In the genomic region with DNA sequence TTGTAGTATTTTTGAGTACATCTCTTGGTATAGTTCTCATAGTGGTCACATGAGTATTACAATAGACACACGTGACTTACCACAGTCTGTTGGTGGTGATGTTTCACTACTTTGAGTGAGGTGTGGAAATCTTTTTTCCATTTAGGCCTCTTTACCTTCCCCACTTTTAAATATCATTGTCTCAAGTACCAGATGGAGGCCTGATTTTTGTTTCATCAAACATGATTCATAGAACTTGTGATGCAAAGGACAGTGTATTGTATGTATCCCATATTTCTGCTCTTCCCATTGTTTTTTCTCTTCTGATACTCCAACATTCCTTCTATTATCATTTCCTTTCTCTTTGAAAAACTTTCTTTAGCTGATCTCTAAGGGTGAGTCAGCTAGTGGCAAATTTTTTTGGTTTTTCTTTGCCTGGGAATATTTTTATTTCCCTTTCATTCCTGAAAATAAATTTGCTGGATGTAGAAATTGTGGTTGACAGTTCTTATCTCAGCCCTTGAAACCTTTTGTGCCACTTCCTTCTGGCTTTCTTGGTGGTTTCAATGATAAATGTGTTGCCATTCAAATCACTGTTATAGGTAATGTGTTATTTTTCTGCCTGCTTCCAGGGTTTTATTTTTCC, we compare ENCODE assay signal across 12 cellular contexts. TPM values are rescaled to one million over a fixed set of nuclear protein-coding genes. Genes with fewer than 3 reads are reported as not detected.
DNase-seq lines count a peak whose midpoint lies in the region; ATAC-seq and TF ChIP-seq lines count a peak whose summit lies in the region.
"Had no signal": no experiment of that assay in that cellular context is flagged by ENCODE, and none has a peak within 500 bp of the region (broad histone marks: within the 10 kb centered on the region; RNA-seq: fewer than 3 reads in every experiment).

No MANE protein-coding gene starts in this region.

- TF ChIP-seq EP300 in SK-N-SH (IDR thresholded peaks at IDR 0.05; ENCODE audit: borderline replicate concordance in 1 of 2, low read depth in 1 of 2, low read length in 1 of 2), result peak in 1 of 2 experiments; percentile 85; a peak in 2 of 4 replicates

- WGBS in SK-N-SH (ENCODE audit: low lambda C conversion rate), result 30% methylated on average over 1 of the region's 1 CpG

- no peak for TF ChIP-seq CTCF in SK-N-SH (IDR thresholded peaks at IDR 0.05)
- no peak for TF ChIP-seq CTCF in dorsolateral prefrontal cortex (IDR thresholded peaks at IDR 0.05 in 54 of 56, conservative IDR thresholded peaks at IDR 0.05 in 2 of 56; ENCODE audit: low read depth in 1 of 56, partially characterized antibody in 56 of 56)

- H3K9ac ChIP-seq in SK-N-SH, result peak overlapping the region; percentile 56; the same call in 1 of the 2 replicates

- no peaks in the 10 kb centered on the region for H3K36me3 ChIP-seq in SK-N-SH (replicated peaks in 1 of 2; ENCODE audit: control insufficient read depth in 1 of 2, insufficient read depth in 2 of 2, low read length in 1 of 2)

- H3K27ac ChIP-seq in SK-N-SH (ENCODE audit: low read depth in 2 of 2, low read length in 1 of 2), result peak overlapping the region in 1 of 2 experiments; percentile 98; a peak in 2 of 4 replicates
- peak overlapping the region in 15 of 59 donors; percentile 3 to 65 (median 29) for H3K27ac ChIP-seq in dorsolateral prefrontal cortex

- H3K4me2 ChIP-seq in SK-N-SH, result peak overlapping the region; percentile 17; the same call in 1 of the 2 replicates

- no peaks in the 10 kb centered on the region for H3K9me3 ChIP-seq in SK-N-SH

- CTCF ChIA-PET in SK-N-SH (lab: Yijun Ruan, JAX), result no interaction called here

- H3K4me3 ChIP-seq in SK-N-SH (ENCODE audit: low read depth in 2 of 2, low read length in 1 of 2), result no peak overlapping the region
- no peak overlapping the region for H3K4me3 ChIP-seq in dorsolateral prefrontal cortex

- no peak for TF ChIP-seq RAD21 in SK-N-SH (IDR thresholded peaks at IDR 0.05; ENCODE audit: low read length)

- H4K20me1 ChIP-seq in SK-N-SH (ENCODE audit: insufficient read depth), result no peaks in the 10 kb centered on the region

- H2AFZ ChIP-seq in SK-N-SH (ENCODE audit: low read depth), result peak overlapping the region; percentile 60

- no peaks in the 10 kb centered on the region for H3K27me3 ChIP-seq in SK-N-SH (ENCODE audit: insufficient read depth)
- H3K27me3 ChIP-seq in dorsolateral prefrontal cortex, result no peaks in the 10 kb centered on the region

- DNase-seq in A172 (ENCODE audit: low spot score), result peak; percentile 91
- peak; percentile 76 for DNase-seq in GM04503 (ENCODE audit: low read depth)
- DNase-seq in SK-N-SH, result no peak
- DNase-seq in glomerular visceral epithelial cell (ENCODE audit: extremely low spot score), result peak; percentile 67
- no peak for DNase-seq in NCI-H1694 (lab: John Stamatoyannopoulos, UW)
- DNase-seq in dorsolateral prefrontal cortex, result no peak
- DNase-seq: CD4-positive, alpha-beta T cell; effector CD8-positive, alpha-beta T cell; NCI-H2107 had no signal

- ATAC-seq in HG03378 (IDR thresholded peaks at IDR 0.05; ENCODE audit: unreplicated experiment), result no peak
- ATAC-seq in HG02884 (IDR thresholded peaks at IDR 0.05; ENCODE audit: unreplicated experiment), result no peak
- ATAC-seq: stimulated activated memory B cell treated with anti-CD40 and anti-IgM and Interleukin-4, amounts not matched to agents 10 μg/mL and 1 μg/mL and 100 μg/mL, for 72 hours had no signal

- POLR2A ChIA-PET in SK-N-SH (lab: Yijun Ruan, JAX), result no interaction called here

- peaks cover 7 to 10% of the 10 kb centered on the region in 2 experiments; a peak in 1 of 4 replicates for H3K4me1 ChIP-seq in SK-N-SH (ENCODE audit: control insufficient read depth in 1 of 2, insufficient read depth in 2 of 2, low read depth in 1 of 2, low read length in 1 of 2)

- peaks cover 33% of the 10 kb centered on the region for H3F3A ChIP-seq in SK-N-SH (replicated peaks; ENCODE audit: insufficient read depth)

- H3K79me2 ChIP-seq in SK-N-SH (ENCODE audit: insufficient read depth), result no peaks in the 10 kb centered on the region

- intact Hi-C loops in dorsolateral prefrontal cortex (cut with DNase I), result no loop called here

- H3K9me2 ChIP-seq in SK-N-SH, result no peaks in the 10 kb centered on the region

TF ChIP-seq in SK-N-SH, 30 proteins besides CTCF, POLR2A, EP300 and RAD21 (continues in another document):
- TF ChIP-seq NFIC (IDR thresholded peaks at IDR 0.05; ENCODE audit: borderline replicate concordance), result peak; percentile 51
- TF ChIP-seq MXI1 (IDR thresholded peaks at IDR 0.05; ENCODE audit: low read depth, low read length), result no peak
- TF ChIP-seq FOXJ3 (CRISPR knock-in tag; IDR thresholded peaks at IDR 0.05), result no peak
- TF ChIP-seq CHD2 (IDR thresholded peaks at IDR 0.05; ENCODE audit: low read length, partially characterized antibody), result no peak
- TF ChIP-seq ELF1 (IDR thresholded peaks at IDR 0.05), result no peak
- peak; percentile 75 for TF ChIP-seq TCF12 (IDR thresholded peaks at IDR 0.05)
- TF ChIP-seq, protein P1, sequence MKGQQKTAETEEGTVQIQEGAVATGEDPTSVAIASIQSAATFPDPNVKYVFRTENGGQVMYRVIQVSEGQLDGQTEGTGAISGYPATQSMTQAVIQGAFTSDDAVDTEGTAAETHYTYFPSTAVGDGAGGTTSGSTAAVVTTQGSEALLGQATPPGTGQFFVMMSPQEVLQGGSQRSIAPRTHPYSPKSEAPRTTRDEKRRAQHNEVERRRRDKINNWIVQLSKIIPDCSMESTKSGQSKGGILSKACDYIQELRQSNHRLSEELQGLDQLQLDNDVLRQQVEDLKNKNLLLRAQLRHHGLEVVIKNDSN (IDR thresholded peaks at IDR 0.05; ENCODE audit: borderline replicate concordance, low read depth), result peak; percentile 75; the same call in 1 of the 2 replicates
- TF ChIP-seq, protein P2, sequence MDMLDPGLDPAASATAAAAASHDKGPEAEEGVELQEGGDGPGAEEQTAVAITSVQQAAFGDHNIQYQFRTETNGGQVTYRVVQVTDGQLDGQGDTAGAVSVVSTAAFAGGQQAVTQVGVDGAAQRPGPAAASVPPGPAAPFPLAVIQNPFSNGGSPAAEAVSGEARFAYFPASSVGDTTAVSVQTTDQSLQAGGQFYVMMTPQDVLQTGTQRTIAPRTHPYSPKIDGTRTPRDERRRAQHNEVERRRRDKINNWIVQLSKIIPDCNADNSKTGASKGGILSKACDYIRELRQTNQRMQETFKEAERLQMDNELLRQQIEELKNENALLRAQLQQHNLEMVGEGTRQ (IDR thresholded peaks at IDR 0.05; ENCODE audit: borderline replicate concordance, low read depth, low read length), result no peak
- peak; percentile 40; the same call in 1 of the 2 replicates for TF ChIP-seq FOSL2 (IDR thresholded peaks at IDR 0.05; ENCODE audit: borderline replicate concordance, low read depth)
- TF ChIP-seq, protein P3, sequence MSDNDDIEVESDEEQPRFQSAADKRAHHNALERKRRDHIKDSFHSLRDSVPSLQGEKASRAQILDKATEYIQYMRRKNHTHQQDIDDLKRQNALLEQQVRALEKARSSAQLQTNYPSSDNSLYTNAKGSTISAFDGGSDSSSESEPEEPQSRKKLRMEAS (IDR thresholded peaks at IDR 0.05; ENCODE audit: low read depth), result no peak
- peak; percentile 74 for TF ChIP-seq TEAD4 (IDR thresholded peaks at IDR 0.05; ENCODE audit: borderline replicate concordance, insufficient read depth)
- TF ChIP-seq NRF1 (IDR thresholded peaks at IDR 0.05; ENCODE audit: low read depth, low read length), result no peak
- TF ChIP-seq FOXM1 (IDR thresholded peaks at IDR 0.05; ENCODE audit: low read depth), result peak; percentile 45; the same call in 1 of the 2 replicates
- TF ChIP-seq YY1 (IDR thresholded peaks at IDR 0.05; ENCODE audit: low read depth), result no peak
- no peak for TF ChIP-seq MEF2A (IDR thresholded peaks at IDR 0.05; ENCODE audit: borderline replicate concordance, low read depth)
- TF ChIP-seq, protein P4, sequence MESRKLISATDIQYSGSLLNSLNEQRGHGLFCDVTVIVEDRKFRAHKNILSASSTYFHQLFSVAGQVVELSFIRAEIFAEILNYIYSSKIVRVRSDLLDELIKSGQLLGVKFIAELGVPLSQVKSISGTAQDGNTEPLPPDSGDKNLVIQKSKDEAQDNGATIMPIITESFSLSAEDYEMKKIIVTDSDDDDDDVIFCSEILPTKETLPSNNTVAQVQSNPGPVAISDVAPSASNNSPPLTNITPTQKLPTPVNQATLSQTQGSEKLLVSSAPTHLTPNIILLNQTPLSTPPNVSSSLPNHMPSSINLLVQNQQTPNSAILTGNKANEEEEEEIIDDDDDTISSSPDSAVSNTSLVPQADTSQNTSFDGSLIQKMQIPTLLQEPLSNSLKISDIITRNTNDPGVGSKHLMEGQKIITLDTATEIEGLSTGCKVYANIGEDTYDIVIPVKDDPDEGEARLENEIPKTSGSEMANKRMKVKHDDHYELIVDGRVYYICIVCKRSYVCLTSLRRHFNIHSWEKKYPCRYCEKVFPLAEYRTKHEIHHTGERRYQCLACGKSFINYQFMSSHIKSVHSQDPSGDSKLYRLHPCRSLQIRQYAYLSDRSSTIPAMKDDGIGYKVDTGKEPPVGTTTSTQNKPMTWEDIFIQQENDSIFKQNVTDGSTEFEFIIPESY (IDR thresholded peaks at IDR 0.05; ENCODE audit: borderline replicate concordance, low read depth), result no peak
- TF ChIP-seq RXRA (IDR thresholded peaks at IDR 0.05; ENCODE audit: borderline replicate concordance, low read depth), result peak; percentile 58; the same call in 1 of the 2 replicates
- no peak for TF ChIP-seq GATA2 (CRISPR knock-in tag; IDR thresholded peaks at IDR 0.05)
- no peak for TF ChIP-seq TAF1 (IDR thresholded peaks at IDR 0.05; ENCODE audit: borderline replicate concordance, low read depth, low read length)
- TF ChIP-seq POLR2AphosphoS5 (IDR thresholded peaks at IDR 0.05; ENCODE audit: low read depth, low read length), result peak; percentile 44; the same call in 1 of the 2 replicates
- TF ChIP-seq EZH2phosphoT487 (IDR thresholded peaks at IDR 0.05; ENCODE audit: borderline replicate concordance, low read depth), result no peak

RNA-seq across cellular contexts. Expression of a gene that starts 32.8 kb away (rescaled TPM):
- total RNA-seq in A172 (2014; rRNA removed; shearing (Covaris generic)), result not detected in 2 replicates
- 0.07 and 0.11 TPM in 2 replicates for polyA plus RNA-seq in SK-N-SH (2012; rRNA removed)
- 0.06 and 0.10 TPM in 2 replicates for polyA plus RNA-seq in SK-N-SH (2012; cell fraction: cytosol; rRNA removed)
- 0.32 and 1.1 TPM in 2 replicates for polyA plus RNA-seq in SK-N-SH (2012; cell fraction: nucleus; rRNA removed)
- 1 to 10 TPM in 114 of 120 experiments, under 1 TPM in 6; 0.60 to 8.9 (median 2.6) TPM for total RNA-seq in dorsolateral prefrontal cortex

RNA-seq across cellular contexts. Expression of a gene that starts 54.9 kb away (rescaled TPM):
- 0.62 and 0.69 TPM in 2 replicates for total RNA-seq in A172 (2014; rRNA removed; shearing (Covaris generic))
- 1.1 and 1.4 TPM in 2 replicates for polyA plus RNA-seq in SK-N-SH (2012; rRNA removed)
- polyA plus RNA-seq in SK-N-SH (2012; cell fraction: cytosol; rRNA removed), result 0.75 and 0.93 TPM in 2 replicates
- polyA plus RNA-seq in SK-N-SH (2012; cell fraction: nucleus; rRNA removed), result 0.44 and 0.83 TPM in 2 replicates
- total RNA-seq in dorsolateral prefrontal cortex, result 100 to 1,000 TPM in 89 of 120 experiments, 10 to 100 TPM in 31; 31.8 to 189 (median 122) TPM

Comparison
In these comparisons a context has a peak if more than half of its experiments do, and no peak if none do; other contexts are left out.
1. DNase-seq: peak in A172 (single experiment), GM04503 (single experiment) and glomerular visceral epithelial cell (single experiment); none in SK-N-SH (single experiment), NCI-H1694 (single experiment) and dorsolateral prefrontal cortex (0 of 10).
2. RNA of a gene that starts 54.9 kb away (total RNA-seq): 31.8 to 189 TPM in dorsolateral prefrontal cortex; 0.62 to 0.69 TPM in A172; every median in the first group is over 10 times any median in the second.